ENCODE assay signal across 1 cellular context in the genomic region with DNA sequence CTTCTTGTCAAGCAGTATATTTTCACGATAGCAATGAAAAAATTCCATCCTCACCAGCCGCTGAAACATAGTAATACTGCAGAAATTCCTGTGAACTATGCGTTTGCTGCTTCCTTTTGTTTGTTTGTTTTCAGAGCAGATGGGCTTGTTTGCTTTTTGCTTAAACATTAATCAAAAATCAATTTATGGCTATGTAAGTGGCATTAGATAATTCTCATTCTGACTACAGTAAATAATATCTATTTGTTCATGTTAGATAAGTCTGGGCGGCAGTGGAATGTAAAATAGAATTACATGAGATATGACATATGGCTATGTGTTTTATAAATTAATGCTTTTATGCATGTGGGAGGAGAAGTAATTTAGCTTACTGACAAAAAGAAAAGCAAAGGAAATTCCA.
TF ChIP-seq lines count a peak whose summit lies in the region.

No MANE protein-coding gene starts in this region.

TF ChIP-seq in HepG2, 621 proteins besides CTCF, POLR2A, EP300 and RAD21 (continued from another document and continues in another):
- TF ChIP-seq ZNF160 (CRISPR knock-in tag; IDR thresholded peaks at IDR 0.05): no peak
- no peak for TF ChIP-seq SALL1 (CRISPR knock-in tag; IDR thresholded peaks at IDR 0.05)
- TF ChIP-seq FOXA3 (CRISPR knock-in tag; IDR thresholded peaks at IDR 0.05): peak; percentile 98
- TF ChIP-seq LCORL (IDR thresholded peaks at IDR 0.05): peak; percentile 54; the same call in 1 of the 2 replicates
- 0 out of 2 replicates have a peak, but pooled peaks have one; percentile 39 for TF ChIP-seq LCORL (CRISPR knock-in tag; IDR thresholded peaks at IDR 0.05)
- TF ChIP-seq NKX3-1 (CRISPR knock-in tag; IDR thresholded peaks at IDR 0.05): peak; percentile 96
- TF ChIP-seq, protein P1, sequence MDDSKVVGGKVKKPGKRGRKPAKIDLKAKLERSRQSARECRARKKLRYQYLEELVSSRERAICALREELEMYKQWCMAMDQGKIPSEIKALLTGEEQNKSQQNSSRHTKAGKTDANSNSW (CRISPR knock-in tag; IDR thresholded peaks at IDR 0.05; ENCODE audit: borderline replicate concordance): no peak
- no peak for TF ChIP-seq ATRX (CRISPR knock-in tag; IDR thresholded peaks at IDR 0.05; ENCODE audit: borderline replicate concordance)
- TF ChIP-seq ZMYM2 (CRISPR knock-in tag; IDR thresholded peaks at IDR 0.05): no peak
- TF ChIP-seq GABPA (IDR thresholded peaks at IDR 0.05; ENCODE audit: low read depth, low read length): no peak
- peak; percentile 47 for TF ChIP-seq GABPA (CRISPR knock-in tag; IDR thresholded peaks at IDR 0.05; ENCODE audit: low read depth)
- TF ChIP-seq ZFYVE20 (CRISPR knock-in tag; IDR thresholded peaks at IDR 0.05; ENCODE audit: borderline replicate concordance, low read depth): no peak
- TF ChIP-seq ARNT (IDR thresholded peaks at IDR 0.05): no peak
- TF ChIP-seq PAX8 (CRISPR knock-in tag; IDR thresholded peaks at IDR 0.05; ENCODE audit: borderline replicate concordance): no peak
- TF ChIP-seq ZNF329 (CRISPR knock-in tag; IDR thresholded peaks at IDR 0.05; ENCODE audit: low read depth): no peak
- TF ChIP-seq MLXIP (CRISPR knock-in tag; IDR thresholded peaks at IDR 0.05; ENCODE audit: borderline replicate concordance): no peak
- no peak for TF ChIP-seq ZKSCAN1 (IDR thresholded peaks at IDR 0.05; ENCODE audit: low read length)
- 0 out of 2 replicates have a peak, but pooled peaks have one; percentile 21 for TF ChIP-seq ZFP36L1 (CRISPR knock-in tag; IDR thresholded peaks at IDR 0.05)
- TF ChIP-seq ARID4A (CRISPR knock-in tag; IDR thresholded peaks at IDR 0.05; ENCODE audit: borderline replicate concordance): no peak
- no peak for TF ChIP-seq ZNF775 (CRISPR knock-in tag; IDR thresholded peaks at IDR 0.05; ENCODE audit: borderline replicate concordance)
- TF ChIP-seq RNF219 (CRISPR knock-in tag; IDR thresholded peaks at IDR 0.05): no peak
- no peak for TF ChIP-seq TCF12 (IDR thresholded peaks at IDR 0.05)
- no peak for TF ChIP-seq TCF12 (CRISPR knock-in tag; IDR thresholded peaks at IDR 0.05)
- no peak for TF ChIP-seq ZFP36L2 (CRISPR knock-in tag; IDR thresholded peaks at IDR 0.05)
- peak; percentile 96 for TF ChIP-seq FOXA1 (IDR thresholded peaks at IDR 0.05)
- TF ChIP-seq FOXA1 (CRISPR knock-in tag; IDR thresholded peaks at IDR 0.05): peak; percentile 95
- TF ChIP-seq BCLAF1 (IDR thresholded peaks at IDR 0.05): no peak
- no peak; the same call in 1 of the 2 replicates for TF ChIP-seq ZNF614 (CRISPR knock-in tag; IDR thresholded peaks at IDR 0.05; ENCODE audit: borderline replicate concordance)
- no peak for TF ChIP-seq SRSF9 (IDR thresholded peaks at IDR 0.05; ENCODE audit: borderline replicate concordance, insufficient read depth, low read depth, low read length, poor library complexity, severe bottlenecking)
- no peak for TF ChIP-seq ZNF10 (CRISPR knock-in tag; IDR thresholded peaks at IDR 0.05; ENCODE audit: borderline replicate concordance, low read depth)
- peak; percentile 84 for TF ChIP-seq HDAC1 (CRISPR knock-in tag; IDR thresholded peaks at IDR 0.05)
- TF ChIP-seq, protein P2, sequence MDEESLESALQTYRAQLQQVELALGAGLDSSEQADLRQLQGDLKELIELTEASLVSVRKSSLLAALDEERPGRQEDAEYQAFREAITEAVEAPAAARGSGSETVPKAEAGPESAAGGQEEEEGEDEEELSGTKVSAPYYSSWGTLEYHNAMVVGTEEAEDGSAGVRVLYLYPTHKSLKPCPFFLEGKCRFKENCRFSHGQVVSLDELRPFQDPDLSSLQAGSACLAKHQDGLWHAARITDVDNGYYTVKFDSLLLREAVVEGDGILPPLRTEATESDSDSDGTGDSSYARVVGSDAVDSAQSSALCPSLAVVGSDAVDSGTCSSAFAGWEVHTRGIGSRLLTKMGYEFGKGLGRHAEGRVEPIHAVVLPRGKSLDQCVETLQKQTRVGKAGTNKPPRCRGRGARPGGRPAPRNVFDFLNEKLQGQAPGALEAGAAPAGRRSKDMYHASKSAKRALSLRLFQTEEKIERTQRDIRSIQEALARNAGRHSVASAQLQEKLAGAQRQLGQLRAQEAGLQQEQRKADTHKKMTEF (CRISPR knock-in tag; IDR thresholded peaks at IDR 0.05): peak; percentile 81
- TF ChIP-seq, protein P3, sequence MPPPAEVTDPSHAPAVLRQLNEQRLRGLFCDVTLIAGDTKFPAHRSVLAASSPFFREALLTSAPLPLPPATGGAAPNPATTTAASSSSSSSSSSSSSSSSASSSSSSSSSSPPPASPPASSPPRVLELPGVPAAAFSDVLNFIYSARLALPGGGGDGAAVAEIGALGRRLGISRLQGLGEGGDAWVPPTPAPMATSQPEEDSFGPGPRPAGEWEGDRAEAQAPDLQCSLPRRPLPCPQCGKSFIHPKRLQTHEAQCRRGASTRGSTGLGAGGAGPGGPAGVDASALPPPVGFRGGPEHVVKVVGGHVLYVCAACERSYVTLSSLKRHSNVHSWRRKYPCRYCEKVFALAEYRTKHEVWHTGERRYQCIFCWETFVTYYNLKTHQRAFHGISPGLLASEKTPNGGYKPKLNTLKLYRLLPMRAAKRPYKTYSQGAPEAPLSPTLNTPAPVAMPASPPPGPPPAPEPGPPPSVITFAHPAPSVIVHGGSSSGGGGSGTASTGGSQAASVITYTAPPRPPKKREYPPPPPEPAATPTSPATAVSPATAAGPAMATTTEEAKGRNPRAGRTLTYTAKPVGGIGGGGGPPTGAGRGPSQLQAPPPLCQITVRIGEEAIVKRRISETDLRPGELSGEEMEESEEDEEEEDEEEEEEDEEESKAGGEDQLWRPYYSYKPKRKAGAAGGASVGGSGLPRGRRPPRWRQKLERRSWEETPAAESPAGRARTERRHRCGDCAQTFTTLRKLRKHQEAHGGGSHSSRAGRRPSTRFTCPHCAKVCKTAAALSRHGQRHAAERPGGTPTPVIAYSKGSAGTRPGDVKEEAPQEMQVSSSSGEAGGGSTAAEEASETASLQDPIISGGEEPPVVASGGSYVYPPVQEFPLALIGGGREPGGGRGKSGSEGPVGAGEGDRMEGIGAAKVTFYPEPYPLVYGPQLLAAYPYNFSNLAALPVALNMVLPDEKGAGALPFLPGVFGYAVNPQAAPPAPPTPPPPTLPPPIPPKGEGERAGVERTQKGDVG (CRISPR knock-in tag; IDR thresholded peaks at IDR 0.05; ENCODE audit: borderline replicate concordance): no peak
- TF ChIP-seq FOXO1 (CRISPR knock-in tag; IDR thresholded peaks at IDR 0.05): peak; percentile 25; the same call in 1 of the 2 replicates
- TF ChIP-seq BRF2 (CRISPR knock-in tag; IDR thresholded peaks at IDR 0.05): no peak
- no peak for TF ChIP-seq CHCHD3 (CRISPR knock-in tag; IDR thresholded peaks at IDR 0.05)
- TF ChIP-seq PHB2 (IDR thresholded peaks at IDR 0.05; ENCODE audit: partially characterized antibody): no peak
- no peak for TF ChIP-seq NFYB (CRISPR knock-in tag; IDR thresholded peaks at IDR 0.05)
- TF ChIP-seq HMG20A (CRISPR knock-in tag; IDR thresholded peaks at IDR 0.05; ENCODE audit: borderline replicate concordance): peak; percentile 94; the same call in 1 of the 2 replicates
- no peak for TF ChIP-seq RBM39 (IDR thresholded peaks at IDR 0.05; ENCODE audit: low read depth, low read length, poor library complexity, severe bottlenecking)
- TF ChIP-seq CBX5 (CRISPR knock-in tag; IDR thresholded peaks at IDR 0.05; ENCODE audit: borderline replicate concordance): no peak
- peak; percentile 75; the same call in 1 of the 2 replicates for TF ChIP-seq RCOR2 (CRISPR knock-in tag; IDR thresholded peaks at IDR 0.05)
- TF ChIP-seq GZF1 (CRISPR knock-in tag; IDR thresholded peaks at IDR 0.05): no peak
- TF ChIP-seq, protein P4, sequence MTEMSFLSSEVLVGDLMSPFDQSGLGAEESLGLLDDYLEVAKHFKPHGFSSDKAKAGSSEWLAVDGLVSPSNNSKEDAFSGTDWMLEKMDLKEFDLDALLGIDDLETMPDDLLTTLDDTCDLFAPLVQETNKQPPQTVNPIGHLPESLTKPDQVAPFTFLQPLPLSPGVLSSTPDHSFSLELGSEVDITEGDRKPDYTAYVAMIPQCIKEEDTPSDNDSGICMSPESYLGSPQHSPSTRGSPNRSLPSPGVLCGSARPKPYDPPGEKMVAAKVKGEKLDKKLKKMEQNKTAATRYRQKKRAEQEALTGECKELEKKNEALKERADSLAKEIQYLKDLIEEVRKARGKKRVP (CRISPR knock-in tag; IDR thresholded peaks at IDR 0.05): peak in 1 of 2 experiments; percentile 75; a peak in 2 of 4 replicates
